Comparison of ENCODE assay signal across 9 cellular contexts in the genomic region with DNA sequence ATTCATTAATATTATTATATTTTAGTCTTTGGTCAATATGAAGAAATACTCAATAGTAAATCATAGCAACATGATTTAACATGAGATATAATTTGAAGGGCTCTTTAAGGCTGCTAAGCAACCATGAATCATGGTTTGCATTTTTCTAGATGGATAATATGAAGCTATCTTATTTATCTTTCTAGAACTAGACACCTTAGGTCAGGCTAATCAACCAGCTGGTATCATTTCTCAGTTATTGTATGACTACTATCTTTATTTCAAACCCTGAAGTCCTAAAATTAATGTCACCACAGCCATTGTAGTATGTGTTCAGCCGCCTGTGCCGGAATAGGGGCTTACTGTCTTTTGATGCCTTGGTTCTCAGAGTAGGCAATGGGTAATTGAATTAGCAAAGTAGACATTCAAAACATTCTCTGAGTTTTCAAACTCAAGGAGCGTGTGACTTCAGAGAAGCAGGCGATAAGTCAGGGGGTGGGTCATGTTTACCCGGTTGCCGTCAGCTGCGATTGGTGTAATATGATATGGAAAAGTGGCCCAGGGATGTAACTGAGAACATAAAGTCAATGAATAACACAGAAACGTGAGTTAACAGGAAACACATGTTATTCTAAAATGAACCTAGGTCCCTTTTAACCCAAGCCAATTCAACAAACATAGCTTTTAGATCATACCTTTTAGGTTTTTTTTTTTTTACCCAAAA.
DNase-seq lines count a peak whose midpoint lies in the region; ATAC-seq, FAIRE-seq and TF ChIP-seq lines count a peak whose summit lies in the region.
"Had no signal": no experiment of that assay in that cellular context is flagged by ENCODE, and none has a peak within 500 bp of the region (broad histone marks: within the 10 kb centered on the region; RNA-seq: fewer than 3 reads in every experiment).

No MANE protein-coding gene starts in this region.

- CTCF ChIA-PET in HEK293 (lab: Yijun Ruan, JAX) = interaction anchor here (0.8 to 1.3 kb wide), 2 partner anchors 11 to 463 kb away, joined by 3 to 4 read pairs; no protein-coding TSS in a partner anchor

- H3K4me1 ChIP-seq in HEK293 (ENCODE audit: control insufficient read depth, insufficient read depth, low read length) (0 out of 2 replicates have a peak, but pooled peaks cover 3% of the 10 kb centered on the region), pancreas (peaks cover 27 to 55% (median 44%) of the 10 kb centered on the region in 3 donors), gastroesophageal sphincter (peaks cover 0 to 60% (median 20%) of the 10 kb centered on the region in 3 donors), smooth muscle cell (ENCODE audit: low read depth) (peaks cover 8% of the 10 kb centered on the region)
- H3K4me1 ChIP-seq in effector memory CD4-positive, alpha-beta T cell (ENCODE audit: control insufficient read depth, insufficient read depth, low read length, poor library complexity, severe bottlenecking) = no peaks in the 10 kb centered on the region

- H3K9ac ChIP-seq in smooth muscle cell (ENCODE audit: low read depth) = no peak overlapping the region

- H3K36me3 ChIP-seq in HEK293 (ENCODE audit: control insufficient read depth in 2 of 2, insufficient read depth in 1 of 2, low read length in 2 of 2) = no peaks in the 10 kb centered on the region
- no peaks in the 10 kb centered on the region for H3K36me3 ChIP-seq in pancreas
- H3K36me3 ChIP-seq in effector memory CD4-positive, alpha-beta T cell (ENCODE audit: control insufficient read depth, insufficient read depth, low read length) = no peaks in the 10 kb centered on the region
- peaks cover 0 to 9% of the 10 kb centered on the region in 2 donors for H3K36me3 ChIP-seq in gastroesophageal sphincter
- no peaks in the 10 kb centered on the region for H3K36me3 ChIP-seq in smooth muscle cell (ENCODE audit: low read depth)

- TF ChIP-seq POLR2A in H54 (IDR thresholded peaks at IDR 0.05; ENCODE audit: low read depth, low read length) = no peak
- TF ChIP-seq POLR2A in gastroesophageal sphincter (IDR thresholded peaks at IDR 0.05) = no peak

- H3K27ac ChIP-seq in HEK293 (ENCODE audit: extremely low read depth, low read depth, low read length) = no peak overlapping the region
- H3K27ac ChIP-seq in coronary artery = peak overlapping the region; percentile 32 to 52
- peak overlapping the region; percentile 49 to 90 (median 84) for H3K27ac ChIP-seq in pancreas
- no peak overlapping the region for H3K27ac ChIP-seq in effector memory CD4-positive, alpha-beta T cell (ENCODE audit: insufficient read depth, low read length, poor library complexity, severe bottlenecking)
- no peak overlapping the region for H3K27ac ChIP-seq in gastroesophageal sphincter
- no peak overlapping the region for H3K27ac ChIP-seq in smooth muscle cell (ENCODE audit: low read depth)

- intact Hi-C loops in pancreas (cut with DNase I) = no loop called here

- H3K27me3 ChIP-seq in pancreas (no peaks in the 10 kb centered on the region), gastroesophageal sphincter (no peaks in the 10 kb centered on the region), smooth muscle cell (ENCODE audit: low read depth) (peaks cover 23% of the 10 kb centered on the region)
- H3K27me3 ChIP-seq in effector memory CD4-positive, alpha-beta T cell (replicated peaks; ENCODE audit: control insufficient read depth, insufficient read depth, low read length, poor library complexity, severe bottlenecking) = no peaks in the 10 kb centered on the region

- H2AFZ ChIP-seq in smooth muscle cell (ENCODE audit: low read depth) = no peak overlapping the region

- no peak for TF ChIP-seq EP300 in gastroesophageal sphincter (IDR thresholded peaks at IDR 0.05)

- DNase-seq in NCI-H2171 (lab: John Stamatoyannopoulos, UW) = peak; percentile 46
- no peak for DNase-seq in coronary artery (ENCODE audit: low spot score)
- peak in 4 of 6 donors; percentile 62 to 86 (median 80) for DNase-seq in pancreas
- no peak for DNase-seq in effector memory CD4-positive, alpha-beta T cell
- DNase-seq in H54 (ENCODE audit: insufficient read length, low spot score) = no peak
- no peak for DNase-seq in smooth muscle cell (lab: John Stamatoyannopoulos, UW; ENCODE audit: unreplicated experiment)
- DNase-seq: activated T-cell treated with anti-CD3 and anti-CD28 coated beads, Interleukin-2, amount 50 U/mL, for 24 hours had no signal

- H3K9me3 ChIP-seq in HEK293 (ENCODE audit: control insufficient read depth, insufficient read depth, low read depth, low read length) (no peaks in the 10 kb centered on the region), pancreas (no peaks in the 10 kb centered on the region), gastroesophageal sphincter (no peaks in the 10 kb centered on the region), smooth muscle cell (replicated peaks; ENCODE audit: low read depth) (no peaks in the 10 kb centered on the region)
- no peaks in the 10 kb centered on the region for H3K9me3 ChIP-seq in effector memory CD4-positive, alpha-beta T cell (ENCODE audit: control insufficient read depth, low read length)

- no peak overlapping the region for H3K4me2 ChIP-seq in smooth muscle cell

- POLR2A ChIA-PET in HEK293 (lab: Yijun Ruan, JAX) = no interaction called here

- ATAC-seq in pancreas (peak; percentile 81 to 93 (median 90)), gastroesophageal sphincter (no peak)

- H3K4me3 ChIP-seq in HEK293 (ENCODE audit: low read depth, low read length) (no peak overlapping the region), coronary artery (no peak overlapping the region), pancreas (no peak overlapping the region), gastroesophageal sphincter (no peak overlapping the region), smooth muscle cell (no peak overlapping the region)
- no peak overlapping the region for H3K4me3 ChIP-seq in effector memory CD4-positive, alpha-beta T cell (ENCODE audit: insufficient read depth, low read depth, low read length, poor library complexity, severe bottlenecking)

- TF ChIP-seq CTCF in HEK293 (tag by site-specific recombination; IDR thresholded peaks at IDR 0.05) = no peak
- no peak for TF ChIP-seq CTCF in coronary artery (IDR thresholded peaks at IDR 0.05)
- no peak for TF ChIP-seq CTCF in pancreas (IDR thresholded peaks at IDR 0.05)
- TF ChIP-seq CTCF in gastroesophageal sphincter (IDR thresholded peaks at IDR 0.05) = no peak
- TF ChIP-seq CTCF in smooth muscle cell (IDR thresholded peaks at IDR 0.05; ENCODE audit: borderline replicate concordance, insufficient read depth, poor library complexity, severe bottlenecking) = no peak

- H4K20me1 ChIP-seq in smooth muscle cell (ENCODE audit: low read depth) = no peaks in the 10 kb centered on the region

- 12 to 18% methylated on average over 8 of the region's 8 CpGs for WGBS in pancreas, 2 donors
- 75 to 79% methylated on average over 8 of the region's 8 CpGs for WGBS in gastroesophageal sphincter (ENCODE audit: low coverage in 1 of 2), 2 donors
- WGBS in smooth muscle cell (ENCODE audit: low lambda C conversion rate) = 41% methylated on average over 8 of the region's 8 CpGs

- FAIRE-seq in pancreas (lab: Jason Lieb, UNC) (peak; percentile 60), H54 (lab: Jason Lieb, UNC) (no peak)

- H3K79me2 ChIP-seq in smooth muscle cell (ENCODE audit: low read depth) = no peaks in the 10 kb centered on the region

- peaks cover 7% of the 10 kb centered on the region for H3F3A ChIP-seq in smooth muscle cell (ENCODE audit: low read depth)

TF ChIP-seq in HEK293, 187 proteins besides CTCF, POLR2A, EP300 and RAD21 (continues in another document):
- no peak for TF ChIP-seq ZNF837 (tag by site-specific recombination; IDR thresholded peaks at IDR 0.05)
- TF ChIP-seq ZNF202 (tag by site-specific recombination; IDR thresholded peaks at IDR 0.05; ENCODE audit: borderline replicate concordance) = no peak
- no peak for TF ChIP-seq ATF2 (tag by site-specific recombination; IDR thresholded peaks at IDR 0.05; ENCODE audit: low read depth)
- TF ChIP-seq ZNF324 (tag by site-specific recombination; IDR thresholded peaks at IDR 0.05) = no peak
- TF ChIP-seq ZNF785 (tag by site-specific recombination; IDR thresholded peaks at IDR 0.05) = no peak
- 0 out of 2 replicates have a peak, but pooled peaks have one; percentile 35 for TF ChIP-seq ZNF639 (tag by site-specific recombination; IDR thresholded peaks at IDR 0.05)
- TF ChIP-seq ZNF529 (tag by site-specific recombination; IDR thresholded peaks at IDR 0.05; ENCODE audit: insufficient replicate concordance) = no peak

Comparison
In these comparisons a context has a peak if more than half of its experiments do, and no peak if none do; other contexts are left out.
1. H3K27ac ChIP-seq: peak in coronary artery (2 of 2) and pancreas (4 of 4); none in HEK293 (single experiment), effector memory CD4-positive, alpha-beta T cell (single experiment), gastroesophageal sphincter (0 of 4) and smooth muscle cell (single experiment).
2. DNase-seq: peak in NCI-H2171 (single experiment) and pancreas (4 of 6); none in coronary artery (single experiment), effector memory CD4-positive, alpha-beta T cell (0 of 3), H54 (single experiment) and smooth muscle cell (single experiment).